22 cellular contexts compared by ENCODE assay signal in the genomic region with DNA sequence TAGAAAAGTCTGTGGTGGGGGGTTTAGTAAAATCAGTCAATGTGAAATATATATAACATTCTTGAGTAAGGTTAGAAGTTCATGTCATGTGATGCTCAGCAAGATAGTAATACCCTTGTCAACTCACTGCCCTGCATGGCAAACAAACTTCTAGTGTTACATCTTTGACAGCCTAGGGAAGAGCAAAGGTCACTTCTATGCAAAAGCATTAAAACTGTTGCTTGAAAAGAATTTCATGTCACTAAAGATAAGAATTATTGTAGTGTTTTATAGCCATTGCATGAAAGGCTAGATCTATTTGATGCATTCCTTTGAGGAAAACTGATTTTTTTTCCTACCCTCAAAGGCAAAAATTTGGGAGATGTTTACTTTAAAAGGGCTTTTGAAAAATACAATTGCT.
DNase-seq lines count a peak whose midpoint lies in the region; ATAC-seq and TF ChIP-seq lines count a peak whose summit lies in the region.
"Had no signal": no experiment of that assay in that cellular context is flagged by ENCODE, and none has a peak within 500 bp of the region (broad histone marks: within the 10 kb centered on the region; RNA-seq: fewer than 3 reads in every experiment).

No MANE protein-coding gene starts in this region.

- no peak for TF ChIP-seq POLR2A in prostate gland (IDR thresholded peaks at IDR 0.05)

- peaks cover 12% of the 10 kb centered on the region for H3K4me1 Mint-ChIP-seq in MCF 10A (ENCODE audit: insufficient read depth, unreplicated experiment)

- no peaks in the 10 kb centered on the region for H3K27me3 Mint-ChIP-seq in MCF 10A (ENCODE audit: insufficient read depth, unreplicated experiment)
- H3K27me3 Mint-ChIP-seq: naive B cell had no signal

- no peak overlapping the region for H3K9ac ChIP-seq in colonic mucosa (ENCODE audit: low read depth in 2 of 2, low read length in 2 of 2)

- H3K36me3 ChIP-seq in colonic mucosa (no peaks in the 10 kb centered on the region), mucosa of descending colon (ENCODE audit: low read depth) (no peaks in the 10 kb centered on the region), prostate gland (no peaks in the 10 kb centered on the region)

- TF ChIP-seq CTCF in colonic mucosa (IDR thresholded peaks at IDR 0.05) (no peak), mucosa of descending colon (IDR thresholded peaks at IDR 0.05) (no peak), prostate gland (IDR thresholded peaks at IDR 0.05) (no peak), MCF 10A (IDR thresholded peaks at IDR 0.05; ENCODE audit: unreplicated experiment) (no peak)

- H3K9me3 ChIP-seq in colonic mucosa: no peaks in the 10 kb centered on the region
- H3K9me3 ChIP-seq in mucosa of descending colon: no peaks in the 10 kb centered on the region
- no peaks in the 10 kb centered on the region for H3K9me3 ChIP-seq in prostate gland
- H3K9me3 ChIP-seq: testis had no signal

- H3K4me1 ChIP-seq in colonic mucosa (peaks cover 8% of the 10 kb centered on the region), mucosa of descending colon (ENCODE audit: low read depth) (peaks cover 7% of the 10 kb centered on the region), prostate gland (replicated peaks) (no peaks in the 10 kb centered on the region)
- H3K4me1 ChIP-seq: testis had no signal

- H3K9me3 Mint-ChIP-seq in MCF 10A (ENCODE audit: unreplicated experiment): no peaks in the 10 kb centered on the region
- H3K9me3 Mint-ChIP-seq: naive B cell had no signal

- H3K27me3 ChIP-seq in colonic mucosa (no peaks in the 10 kb centered on the region), prostate gland (replicated peaks; ENCODE audit: insufficient read depth) (no peaks in the 10 kb centered on the region)
- H3K27me3 ChIP-seq: testis had no signal

- intact Hi-C loops in colonic mucosa (cut with DNase I) (no loop called here), mucosa of descending colon (cut with DNase I, micrococcal nuclease) (no loop called here), prostate gland (cut with DNase I) (no loop called here), MCF 10A (cut with micrococcal nuclease) (no loop called here)

- H3K27ac ChIP-seq in colonic mucosa (peak overlapping the region; percentile 25), prostate gland (no peak overlapping the region)
- H3K27ac ChIP-seq: epithelial cell of prostate, testis had no signal

- BruUV-seq in MCF 10A (replicated peaks; lab: Mats Ljungman, UMichigan): no TSS peak

- H3K4me3 Mint-ChIP-seq in MCF 10A (ENCODE audit: unreplicated experiment): no peak overlapping the region

- DNase-seq in CD1c-positive myeloid dendritic cell (ENCODE audit: extremely low spot score): peak; percentile 6
- DNase-seq in LoVo (ENCODE audit: low spot score): peak; percentile 81
- DNase-seq in colonic mucosa: peak; percentile 44
- DNase-seq in mucosa of descending colon: peak in 1 of 3 donors; percentile 46
- no peak for DNase-seq in prostate gland (ENCODE audit: low spot score)
- DNase-seq in MCF 10A (ENCODE audit: unreplicated experiment): no peak
- no peak for DNase-seq in stimulated activated CD4-positive, alpha-beta T cell treated with anti-CD3 and anti-CD28 coated beads, Interleukin-12 subunit alpha, Interleukin-12 subunit beta, amount 100 ng/mL, for 4 hours
- DNase-seq: ACHN; activated CD8-positive, alpha-beta memory T cell treated with anti-CD3 and anti-CD28 coated beads for 24 hours; activated gamma-delta T cell treated with Interleukin-2 at 50 U/mL for 16 hours; activated T-cell treated with anti-CD3 and anti-CD28 coated beads, Interleukin-2, amount 50 U/mL, for 1 hour; C1 segment of cervical spinal cord; head of caudate nucleus; mesendoderm; NCI-H774; stimulated activated CD4-positive, alpha-beta T cell treated with anti-CD3 and anti-CD28 coated beads, Interleukin-4, amount 100 ng/mL, for 4 hours; stimulated activated naive CD4-positive, alpha-beta T cell; testis had no signal

- H3K27ac Mint-ChIP-seq in MCF 10A (ENCODE audit: low read depth, unreplicated experiment): no peak overlapping the region

- no peak overlapping the region for H3K4me3 ChIP-seq in colonic mucosa
- H3K4me3 ChIP-seq in mucosa of descending colon: no peak overlapping the region
- H3K4me3 ChIP-seq in prostate gland: no peak overlapping the region
- H3K4me3 ChIP-seq: testis had no signal

- POLR2A ChIA-PET in MCF 10A (lab: Yijun Ruan, JAX): interaction anchor here (1.7 to 3.9 kb wide), 2 partner anchors 9 to 454 kb away, joined by 5 to 27 read pairs; a partner anchor contains a TSS

- ATAC-seq in mucosa of descending colon (peak; percentile 91), HG02623 (IDR thresholded peaks at IDR 0.05; ENCODE audit: unreplicated experiment) (no peak)
- ATAC-seq: HCT116 had no signal

- peaks cover 6% of the 10 kb centered on the region for H3K36me3 Mint-ChIP-seq in MCF 10A (ENCODE audit: insufficient read depth, unreplicated experiment)
- H3K36me3 Mint-ChIP-seq: naive B cell had no signal

- CTCF ChIA-PET in MCF 10A (lab: Yijun Ruan, JAX): interaction anchor here (0.7 to 2.6 kb wide), 5 partner anchors 7 to 473 kb away, joined by 3 to 7 read pairs (median 3); no protein-coding TSS in a partner anchor

Comparison
In these comparisons a context has a peak if more than half of its experiments do, and no peak if none do; other contexts are left out.
1. DNase-seq: peak in CD1c-positive myeloid dendritic cell (single experiment), LoVo (single experiment) and colonic mucosa (single experiment); none in prostate gland (single experiment), MCF 10A (single experiment) and stimulated activated CD4-positive, alpha-beta T cell treated with anti-CD3 and anti-CD28 coated beads, Interleukin-12 subunit alpha, Interleukin-12 subunit beta, amount 100 ng/mL, for 4 hours (single experiment).